Comparison of ENCODE assay signal across 20 cellular contexts in genomic region chr17:75838410-75838809, GRCh38. TPM values are rescaled to one million over a fixed set of nuclear protein-coding genes. Genes with fewer than 3 reads are reported as not detected.
"Had no signal": no experiment of that assay in that cellular context is flagged by ENCODE, and none has a peak within 500 bp of the region (broad histone marks: within the 10 kb centered on the region; RNA-seq: fewer than 3 reads in every experiment).

No MANE protein-coding gene starts in this region.

- H3K27ac Mint-ChIP-seq: activated B cell treated with CpG ODN at 0.5 μM for 24 hours; activated CD4-positive, alpha-beta T cell treated with anti-CD3 and anti-CD28 coated beads, Interleukin-2, amount 10 ng/mL, durations not matched to agents 7 days and 5 days; T-helper 2 cell treated with Interferon-gamma antibody and Interleukin-4, amounts not matched to agents 5 μg/mL and 100 μg/mL, for 36 hours; type B pancreatic cell had no signal

- H3K9me3 Mint-ChIP-seq: activated B cell treated with CpG ODN at 0.5 μM for 24 hours; activated CD4-positive, alpha-beta T cell treated with anti-CD3 and anti-CD28 coated beads, Interleukin-2, amount 10 ng/mL, durations not matched to agents 7 days and 5 days; immature natural killer cell; T-helper 2 cell treated with Interferon-gamma antibody and Interleukin-4, amounts not matched to agents 5 μg/mL and 100 μg/mL, for 36 hours; type B pancreatic cell had no signal

- H3K36me3 Mint-ChIP-seq: type B pancreatic cell had no signal

- DNase-seq: activated B cell treated with CpG ODN at 0.5 μM for 24 hours; activated CD4-positive, alpha-beta T cell treated with anti-CD3 and anti-CD28 coated beads, Interleukin-2, amount 10 ng/mL, durations not matched to agents 7 days and 5 days; activated CD8-positive, alpha-beta memory T cell treated with anti-CD3 and anti-CD28 coated beads for 24 hours; activated gamma-delta T cell; anterior cingulate cortex; brain microvascular endothelial cell; dermis blood vessel endothelial cell; head of caudate nucleus; immature natural killer cell; midbrain; stimulated activated CD4-positive, alpha-beta T cell treated with anti-CD3 and anti-CD28 coated beads, Interleukin-15, amount 100 ng/mL, for 24 hours; stimulated activated CD4-positive, alpha-beta T cell treated with anti-CD3 and anti-CD28 coated beads, Interleukin-4, amount 100 ng/mL, for 1 hour; stimulated activated naive CD4-positive, alpha-beta T cell treated with Interleukin-2 at 50 U/mL for 16 hours; SW 1271 had no signal

- H3K27ac ChIP-seq: brain microvascular endothelial cell, pancreas, SJSA1, suprapubic skin had no signal

- H3K36me3 ChIP-seq: brain microvascular endothelial cell, pancreas, SJSA1 had no signal

- H3K27me3 ChIP-seq: brain microvascular endothelial cell, pancreas, SJSA1, suprapubic skin had no signal

- H3K9me3 ChIP-seq: pancreas, SJSA1, suprapubic skin had no signal

- H3K4me1 ChIP-seq: pancreas, SJSA1 had no signal

- ATAC-seq: pancreas had no signal

- H3K4me3 Mint-ChIP-seq: activated B cell treated with CpG ODN at 0.5 μM for 24 hours; activated CD4-positive, alpha-beta T cell treated with anti-CD3 and anti-CD28 coated beads, Interleukin-2, amount 10 ng/mL, durations not matched to agents 7 days and 5 days; immature natural killer cell; T-helper 2 cell treated with Interferon-gamma antibody and Interleukin-4, amounts not matched to agents 5 μg/mL and 100 μg/mL, for 36 hours; type B pancreatic cell had no signal

- H3K27me3 Mint-ChIP-seq: activated B cell treated with CpG ODN at 0.5 μM for 24 hours; activated CD4-positive, alpha-beta T cell treated with anti-CD3 and anti-CD28 coated beads, Interleukin-2, amount 10 ng/mL, durations not matched to agents 7 days and 5 days; type B pancreatic cell had no signal

- H3K4me3 ChIP-seq: lung, pancreas, SJSA1, suprapubic skin had no signal

RNA-seq across cellular contexts. Expression of gene UNC13D, which starts 5.8 kb away (rescaled TPM):
- total RNA-seq: SJSA1 had no signal
